Comparison of ENCODE assay signal across 10 cellular contexts in the genomic region with DNA sequence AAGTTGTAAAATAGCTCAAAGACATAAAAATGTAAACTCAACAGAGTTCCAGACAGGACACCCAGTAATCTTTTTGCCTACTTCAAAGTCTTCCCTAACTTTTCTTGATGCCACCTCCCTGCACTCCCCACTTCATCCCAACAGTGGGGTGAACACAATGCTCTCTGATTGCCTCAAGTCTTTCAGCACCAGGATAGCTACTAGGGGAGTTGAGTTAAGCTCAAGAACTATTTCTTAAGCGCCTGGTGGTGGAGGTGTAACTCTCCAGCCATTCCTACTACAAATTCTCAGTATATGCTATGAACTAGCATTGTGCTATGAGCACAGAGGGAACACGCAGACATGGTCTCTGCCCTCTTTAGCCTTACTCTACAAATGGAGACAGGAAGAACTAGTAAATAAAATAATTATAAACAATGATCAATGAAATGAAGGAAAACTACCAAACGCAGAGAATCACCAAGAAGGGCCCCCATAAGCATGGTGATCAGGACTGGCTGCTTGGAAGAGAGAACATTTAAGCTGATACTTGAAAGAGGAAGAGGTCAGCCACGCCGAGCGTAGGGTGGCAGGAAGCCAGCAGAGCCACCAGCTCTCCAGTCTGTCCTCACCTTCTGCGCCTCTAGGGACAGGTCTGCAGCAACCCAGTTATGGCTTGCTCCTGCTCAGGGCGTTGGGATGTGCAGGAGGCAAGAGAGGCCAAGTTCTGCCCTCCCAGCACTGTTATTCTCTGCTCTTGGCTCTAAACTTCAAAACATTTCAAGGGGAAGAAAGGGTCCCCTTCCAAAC. TPM values are rescaled to one million over a fixed set of nuclear protein-coding genes. Genes with fewer than 3 reads are reported as not detected.
DNase-seq lines count a peak whose midpoint lies in the region; ATAC-seq and TF ChIP-seq lines count a peak whose summit lies in the region.
"Had no signal": no experiment of that assay in that cellular context is flagged by ENCODE, and none has a peak within 500 bp of the region (broad histone marks: within the 10 kb centered on the region; RNA-seq: fewer than 3 reads in every experiment).

No MANE protein-coding gene starts in this region.

- DNase-seq in G401 (ENCODE audit: low spot score), result peak; percentile 27
- peak; percentile 26 for DNase-seq in GM20000 (ENCODE audit: low spot score)
- no peak for DNase-seq in WTC11 (ENCODE audit: low spot score)
- DNase-seq in amniotic stem cell (lab: John Stamatoyannopoulos, UW), result no peak
- DNase-seq in CD14-positive monocyte (ENCODE audit: low spot score), result no peak
- DNase-seq in effector CD8-positive, alpha-beta T cell (lab: John Stamatoyannopoulos, UW), result no peak
- DNase-seq: SJCRH30 had no signal

- H3K36me3 Mint-ChIP-seq in WTC11 (no peaks in the 10 kb centered on the region), CD14-positive monocyte (no peaks in the 10 kb centered on the region)

- H3K27me3 Mint-ChIP-seq in WTC11 (ENCODE audit: low read depth), result peaks cover 2% of the 10 kb centered on the region; the same call in 1 of the 2 replicates
- peaks cover 1 to 12% (median 4%) of the 10 kb centered on the region in 3 donors for H3K27me3 Mint-ChIP-seq in CD14-positive monocyte (ENCODE audit: low read depth in 3 of 3)

- no peak overlapping the region for H3K27ac Mint-ChIP-seq in WTC11
- H3K27ac Mint-ChIP-seq in CD14-positive monocyte, result peak overlapping the region in 1 of 7 donors; percentile 24
- H3K27ac Mint-ChIP-seq: nephron had no signal

- POLR2A ChIA-PET in WTC11 (lab: Charles Lee), result no interaction called here

- CTCF ChIA-PET in WTC11 (lab: Charles Lee), result interaction anchor here (0.5 to 2.5 kb wide), 6 partner anchors 17 to 725 kb away, joined by 3 to 16 read pairs (median 5); partner anchors contain the start of gene FRA10AC1

- H3K4me1 Mint-ChIP-seq in WTC11, result peaks cover 14% of the 10 kb centered on the region
- H3K4me1 Mint-ChIP-seq in CD14-positive monocyte, result peaks cover 27% of the 10 kb centered on the region
- H3K4me1 Mint-ChIP-seq: nephron had no signal

- ATAC-seq in HG03175 (IDR thresholded peaks at IDR 0.05; ENCODE audit: unreplicated experiment) (peak; percentile 52), WTC11 (peak; percentile 67), GM18517 (IDR thresholded peaks at IDR 0.05; ENCODE audit: unreplicated experiment) (no peak)

- TF ChIP-seq CTCF in GM20000 (IDR thresholded peaks at IDR 0.05; ENCODE audit: extremely low read depth, missing control alignments) (no peak), WTC11 (IDR thresholded peaks at IDR 0.05) (no peak), CD14-positive monocyte (IDR thresholded peaks at IDR 0.05) (no peak)

- no peak overlapping the region for H3K4me3 Mint-ChIP-seq in WTC11
- H3K4me3 Mint-ChIP-seq in CD14-positive monocyte, result peak overlapping the region in 1 of 2 donors; percentile 43
- H3K4me3 Mint-ChIP-seq: nephron had no signal

- intact Hi-C loops in CD14-positive monocyte (cut with micrococcal nuclease), result no loop called here

- in situ Hi-C loops in G401 (cut with HindIII; ENCODE audit: low sequenced_read_pairs), result no loop called here

- H3K9me3 Mint-ChIP-seq in WTC11 (no peaks in the 10 kb centered on the region), CD14-positive monocyte (peaks cover 0 to 3% (median 0%) of the 10 kb centered on the region in 7 donors)
- H3K9me3 Mint-ChIP-seq: nephron had no signal

TF ChIP-seq in WTC11, 78 proteins besides CTCF, POLR2A, EP300 and RAD21 (continues in another document):
- TF ChIP-seq NR3C1 (CRISPR knock-in tag; conservative IDR thresholded peaks at IDR 0.05; ENCODE audit: low read depth), result no peak
- no peak for TF ChIP-seq ZNF423 (CRISPR knock-in tag; IDR thresholded peaks at IDR 0.05)
- no peak for TF ChIP-seq RELA (CRISPR knock-in tag; IDR thresholded peaks at IDR 0.05; ENCODE audit: borderline replicate concordance)
- TF ChIP-seq, protein P1, sequence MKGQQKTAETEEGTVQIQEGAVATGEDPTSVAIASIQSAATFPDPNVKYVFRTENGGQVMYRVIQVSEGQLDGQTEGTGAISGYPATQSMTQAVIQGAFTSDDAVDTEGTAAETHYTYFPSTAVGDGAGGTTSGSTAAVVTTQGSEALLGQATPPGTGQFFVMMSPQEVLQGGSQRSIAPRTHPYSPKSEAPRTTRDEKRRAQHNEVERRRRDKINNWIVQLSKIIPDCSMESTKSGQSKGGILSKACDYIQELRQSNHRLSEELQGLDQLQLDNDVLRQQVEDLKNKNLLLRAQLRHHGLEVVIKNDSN (CRISPR knock-in tag; IDR thresholded peaks at IDR 0.05), result no peak
- TF ChIP-seq NFE2L1 (CRISPR knock-in tag; IDR thresholded peaks at IDR 0.05), result no peak
- TF ChIP-seq AR (CRISPR knock-in tag; IDR thresholded peaks at IDR 0.05), result no peak
- no peak for TF ChIP-seq GTF2I (CRISPR knock-in tag; conservative IDR thresholded peaks at IDR 0.05)
- no peak for TF ChIP-seq CDX4 (CRISPR knock-in tag; IDR thresholded peaks at IDR 0.05; ENCODE audit: borderline replicate concordance)
- no peak for TF ChIP-seq RORB (CRISPR knock-in tag; IDR thresholded peaks at IDR 0.05)
- TF ChIP-seq ZNF138 (CRISPR knock-in tag; conservative IDR thresholded peaks at IDR 0.05), result no peak
- TF ChIP-seq, protein P2, sequence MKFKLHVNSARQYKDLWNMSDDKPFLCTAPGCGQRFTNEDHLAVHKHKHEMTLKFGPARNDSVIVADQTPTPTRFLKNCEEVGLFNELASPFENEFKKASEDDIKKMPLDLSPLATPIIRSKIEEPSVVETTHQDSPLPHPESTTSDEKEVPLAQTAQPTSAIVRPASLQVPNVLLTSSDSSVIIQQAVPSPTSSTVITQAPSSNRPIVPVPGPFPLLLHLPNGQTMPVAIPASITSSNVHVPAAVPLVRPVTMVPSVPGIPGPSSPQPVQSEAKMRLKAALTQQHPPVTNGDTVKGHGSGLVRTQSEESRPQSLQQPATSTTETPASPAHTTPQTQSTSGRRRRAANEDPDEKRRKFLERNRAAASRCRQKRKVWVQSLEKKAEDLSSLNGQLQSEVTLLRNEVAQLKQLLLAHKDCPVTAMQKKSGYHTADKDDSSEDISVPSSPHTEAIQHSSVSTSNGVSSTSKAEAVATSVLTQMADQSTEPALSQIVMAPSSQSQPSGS (CRISPR knock-in tag; IDR thresholded peaks at IDR 0.05; ENCODE audit: borderline replicate concordance, low read depth), result no peak
- TF ChIP-seq PRDM15 (CRISPR knock-in tag; IDR thresholded peaks at IDR 0.05), result no peak
- no peak for TF ChIP-seq NFYB (CRISPR knock-in tag; conservative IDR thresholded peaks at IDR 0.05; ENCODE audit: low read depth)

RNA-seq across cellular contexts. Expression of gene FRA10AC1, which starts 16.7 kb away (rescaled TPM):
- 2.7 and 4.3 TPM in 2 replicates for total RNA-seq in G401 (2014; rRNA removed; shearing (Covaris generic))
- total RNA-seq in WTC11 (2021), result 12.9 to 15.8 TPM (median 14.1 TPM) in 3 replicates
- 1 to 10 TPM in 1 of 2 donors, under 1 TPM in 1; 0.95 to 2.0 TPM for polyA plus RNA-seq in CD14-positive monocyte

RNA-seq across cellular contexts. Expression of gene LGI1, which starts 38.6 kb away (rescaled TPM):
- total RNA-seq in G401 (2014; rRNA removed; shearing (Covaris generic)), result 71.8 and 92.7 TPM in 2 replicates
- total RNA-seq in WTC11 (2021), result not detected in 3 replicates
- not detected for polyA plus RNA-seq in CD14-positive monocyte
- total RNA-seq: SJCRH30 had no signal

Comparison
In these comparisons a context has a peak if more than half of its experiments do, and no peak if none do; other contexts are left out.
1. DNase-seq: peak in G401 (single experiment) and GM20000 (single experiment); none in WTC11 (single experiment), amniotic stem cell (single experiment), CD14-positive monocyte (single experiment) and effector CD8-positive, alpha-beta T cell (single experiment).
2. RNA of gene LGI1, which starts 38.6 kb away (total RNA-seq): 71.8 to 92.7 TPM in G401; not detected in WTC11; every median in the first group is over 10 times any median in the second.